Comparison of ENCODE assay signal across 16 cellular contexts in the genomic region with DNA sequence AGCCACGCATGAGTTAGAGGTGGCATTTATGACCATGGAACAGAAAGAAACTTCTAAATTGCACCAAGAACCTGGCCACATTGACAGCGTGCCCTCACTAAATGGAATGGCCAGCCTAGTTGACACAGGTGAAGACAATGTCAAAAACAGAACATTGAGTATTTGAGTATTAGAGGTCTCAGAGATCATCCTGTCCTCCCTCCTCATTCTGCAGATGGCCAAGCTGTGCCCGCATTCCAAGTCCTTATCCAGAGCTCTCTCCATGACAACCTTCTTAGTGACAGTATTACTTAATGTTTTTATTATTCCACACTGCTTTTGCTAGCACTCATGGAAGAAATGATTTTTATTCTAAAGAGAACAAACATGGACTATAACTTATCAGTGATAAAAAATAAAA. TPM values are rescaled to one million over a fixed set of nuclear protein-coding genes. Genes with fewer than 3 reads are reported as not detected.
A peak's percentile ranks its signal among the peaks of the same experiment; 100 is the strongest.
DNase-seq lines count a peak whose midpoint lies in the region; ATAC-seq and TF ChIP-seq lines count a peak whose summit lies in the region.
"Had no signal": no experiment of that assay in that cellular context is flagged by ENCODE, and none has a peak within 500 bp of the region (broad histone marks: within the 10 kb centered on the region; RNA-seq: fewer than 3 reads in every experiment).

No MANE protein-coding gene starts in this region.

- H3K27me3 ChIP-seq in KMS-11 (ENCODE audit: insufficient read depth, low read depth) (no peaks in the 10 kb centered on the region), WERI-Rb-1 (ENCODE audit: insufficient read depth, low read depth, severe bottlenecking) (no peaks in the 10 kb centered on the region), gastrocnemius medialis (no peaks in the 10 kb centered on the region)
- H3K27me3 ChIP-seq: BLaER1 had no signal

- peak overlapping the region; percentile 98 for H3K4me2 ChIP-seq in KMS-11
- H3K4me2 ChIP-seq: BLaER1 had no signal

- in situ Hi-C loops in gastrocnemius medialis (cut with MboI; ENCODE audit: low sequenced_read_pairs in 4 of 4): loop anchor here in 1 of 4 donors (10.0 kb wide), 1 partner anchor 103 kb away; no protein-coding TSS in a partner anchor

- H3K79me2 ChIP-seq in KMS-11 (ENCODE audit: insufficient read depth, low read depth): no peaks in the 10 kb centered on the region

- H3K9me3 ChIP-seq in WERI-Rb-1 (ENCODE audit: severe bottlenecking): no peaks in the 10 kb centered on the region
- no peaks in the 10 kb centered on the region for H3K9me3 ChIP-seq in gastrocnemius medialis
- H3K9me3 ChIP-seq: BLaER1 had no signal

- peaks cover 69% of the 10 kb centered on the region for H3K4me1 ChIP-seq in KMS-11 (ENCODE audit: low read depth, poor library complexity, severe bottlenecking)
- peaks cover 29 to 33% of the 10 kb centered on the region in 2 donors for H3K4me1 ChIP-seq in gastrocnemius medialis

- no peak overlapping the region for H3K4me3 ChIP-seq in KMS-11 (IDR thresholded peaks at IDR 0.05; ENCODE audit: insufficient read depth, low read depth, low read length)
- H3K4me3 ChIP-seq in WERI-Rb-1 (ENCODE audit: low read depth, low read length): no peak overlapping the region
- H3K4me3 ChIP-seq in gastrocnemius medialis: no peak overlapping the region
- H3K4me3 ChIP-seq in foreskin fibroblast (ENCODE audit: low read depth in 1 of 2, low read length in 2 of 2): no peak overlapping the region
- H3K4me3 ChIP-seq: BLaER1 had no signal

- TF ChIP-seq CTCF in KMS-11 (conservative IDR thresholded peaks at IDR 0.05; ENCODE audit: low read depth, low read length) (no peak), WERI-Rb-1 (IDR thresholded peaks at IDR 0.05; ENCODE audit: low read depth, low read length) (no peak), gastrocnemius medialis (IDR thresholded peaks at IDR 0.05 in 4 of 5, conservative IDR thresholded peaks at IDR 0.05 in 1 of 5) (no peak), foreskin fibroblast (IDR thresholded peaks at IDR 0.05; ENCODE audit: low read depth, low read length) (no peak)

- H3K36me3 ChIP-seq in KMS-11 (ENCODE audit: insufficient read depth): no peaks in the 10 kb centered on the region
- H3K36me3 ChIP-seq in WERI-Rb-1: no peaks in the 10 kb centered on the region
- no peaks in the 10 kb centered on the region for H3K36me3 ChIP-seq in gastrocnemius medialis
- H3K36me3 ChIP-seq: BLaER1 had no signal

- DNase-seq in NCI-H82 (lab: John Stamatoyannopoulos, UW) (peak; percentile 4), NCI-H82 treated with DMSO at 0.1 percent for 48 hours (lab: John Stamatoyannopoulos, UW; ENCODE audit: unreplicated experiment) (no peak), WERI-Rb-1 (peak; percentile 38), gastrocnemius medialis (no peak), foreskin fibroblast (no peak)
- no peak for DNase-seq in activated CD8-positive, alpha-beta memory T cell treated with anti-CD3 and anti-CD28 coated beads, Interleukin-2, amount 50 U/mL, for 4 hours
- DNase-seq: CD4-positive, CD25-positive, alpha-beta regulatory T cell; DMS53; GF-D8; HCEC 1CT had no signal

- no peak for ATAC-seq in gastrocnemius medialis
- ATAC-seq in HG02642 (IDR thresholded peaks at IDR 0.05; ENCODE audit: poor library complexity, unreplicated experiment): no peak

- H3K27ac ChIP-seq in KMS-11 (peak overlapping the region; percentile 60), WERI-Rb-1 (no peak overlapping the region), gastrocnemius medialis (peak overlapping the region; percentile 78 to 90 (median 82))
- H3K27ac ChIP-seq: 22Rv1, BLaER1, HL-60 had no signal

- TF ChIP-seq POLR2A in gastrocnemius medialis (IDR thresholded peaks at IDR 0.05): no peak

- H2AFZ ChIP-seq in KMS-11 (ENCODE audit: low read depth): peak overlapping the region; percentile 47; the same call in 1 of the 2 replicates

- H3K9ac ChIP-seq in KMS-11: peak overlapping the region; percentile 45; the same call in 1 of the 2 replicates
- H3K9ac ChIP-seq: BLaER1 had no signal

- no peaks in the 10 kb centered on the region for H4K20me1 ChIP-seq in KMS-11 (ENCODE audit: insufficient read depth)
- H4K20me1 ChIP-seq: BLaER1 had no signal

- intact Hi-C loops in gastrocnemius medialis (cut with DNase I; ENCODE audit: low total_unique reads): loop anchor here (2.0 to 5.0 kb wide), 2 partner anchors 19 to 46 kb away; no protein-coding TSS in a partner anchor

RNA-seq across cellular contexts. Expression of a gene that starts 9.9 kb away (rescaled TPM):
- 1 to 10 TPM in 2 of 4 donors, under 1 TPM in 2; 0.97 to 4.1 (median 1.8) TPM for total RNA-seq in gastrocnemius medialis
- total RNA-seq: A673; CD4-positive, CD25-positive, alpha-beta regulatory T cell had no signal

RNA-seq across cellular contexts. Expression of a gene that starts 53.9 kb away (rescaled TPM):
- total RNA-seq in gastrocnemius medialis: 1,000 to 10,000 TPM; 1,062 to 7,224 (median 2,598) TPM
- total RNA-seq: A673; CD4-positive, CD25-positive, alpha-beta regulatory T cell had no signal

RNA-seq across cellular contexts. Expression of a gene that starts 55.6 kb away (rescaled TPM):
- 10 to 100 TPM; 36.3 to 56.5 (median 40.1) TPM for total RNA-seq in gastrocnemius medialis

Comparison
In these comparisons a context has a peak if more than half of its experiments do, and no peak if none do; other contexts are left out.
1. DNase-seq: peak in NCI-H82 (single experiment) and WERI-Rb-1 (single experiment); none in NCI-H82 treated with DMSO at 0.1 percent for 48 hours (single experiment), gastrocnemius medialis (0 of 2), activated CD8-positive, alpha-beta memory T cell treated with anti-CD3 and anti-CD28 coated beads, Interleukin-2, amount 50 U/mL, for 4 hours (single experiment) and foreskin fibroblast (0 of 2).